Comparison of ENCODE assay signal across 1 cellular context in genomic region chr5:179606910-179607448, GRCh38.
TF ChIP-seq lines count a peak whose summit lies in the region.

No MANE protein-coding gene starts in this region.

TF ChIP-seq in SK-N-SH treated with all-trans-retinoic acid at 6 μM for 48 hours, 23 proteins besides CTCF, POLR2A, EP300 and RAD21 (continued from another document):
- TF ChIP-seq CREB5 (CRISPR knock-in tag; IDR thresholded peaks at IDR 0.05; ENCODE audit: low read depth) (no peak), ISL1 (CRISPR knock-in tag; IDR thresholded peaks at IDR 0.05) (no peak)
